18 cellular contexts compared by ENCODE assay signal in the genomic region with DNA sequence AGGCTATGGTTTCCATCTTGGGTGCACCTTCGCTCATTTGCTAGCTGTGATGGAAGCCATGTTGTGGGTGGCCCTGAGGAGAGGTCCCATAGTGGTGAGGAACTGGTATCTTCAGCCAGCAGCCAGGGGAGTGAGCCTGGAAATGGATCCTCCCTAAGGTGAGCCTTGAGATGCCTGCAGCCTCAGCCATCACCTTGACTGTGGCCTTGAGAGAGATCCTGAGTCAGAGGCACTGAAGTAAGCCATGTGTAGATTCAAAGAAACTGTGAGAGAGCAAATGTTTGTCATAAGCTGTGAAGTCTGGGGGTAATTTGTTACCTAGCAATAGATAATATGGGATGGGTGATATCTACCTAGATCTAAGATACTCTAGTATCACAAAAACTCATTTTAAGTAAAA.
DNase-seq lines count a peak whose midpoint lies in the region; ATAC-seq lines count a peak whose summit lies in the region.
"Had no signal": no experiment of that assay in that cellular context is flagged by ENCODE, and none has a peak within 500 bp of the region (broad histone marks: within the 10 kb centered on the region; RNA-seq: fewer than 3 reads in every experiment).

No MANE protein-coding gene starts in this region.

- H3K36me3 Mint-ChIP-seq in activated naive CD8-positive, alpha-beta T cell = no peaks in the 10 kb centered on the region
- peaks cover 9% of the 10 kb centered on the region for H3K36me3 Mint-ChIP-seq in activated naive CD8-positive, alpha-beta T cell treated with anti-CD3 and anti-CD28 coated beads for 36 hours
- peaks cover 4% of the 10 kb centered on the region for H3K36me3 Mint-ChIP-seq in activated CD4-positive, alpha-beta memory T cell treated with anti-CD3 and anti-CD28 coated beads for 36 hours

- POLR2A ChIA-PET in activated CD4-positive, alpha-beta memory T cell treated with anti-CD3 and anti-CD28 coated beads for 36 hours (lab: Charles Lee) = no interaction called here

- ATAC-seq in stimulated activated naive CD8-positive, alpha-beta T cell treated with anti-CD3 and anti-CD28 coated beads, Interleukin-15, amount 100 ng/mL, for 72 hours = peak; percentile 15
- ATAC-seq in HG03565 (IDR thresholded peaks at IDR 0.05; ENCODE audit: unreplicated experiment) (no peak), HG02870 (IDR thresholded peaks at IDR 0.05; ENCODE audit: unreplicated experiment) (no peak), HG03108 (IDR thresholded peaks at IDR 0.05; ENCODE audit: unreplicated experiment) (no peak)

- H3K9me3 Mint-ChIP-seq in activated naive CD8-positive, alpha-beta T cell (ENCODE audit: low read depth) = no peaks in the 10 kb centered on the region
- peaks cover 6% of the 10 kb centered on the region for H3K9me3 Mint-ChIP-seq in activated naive CD8-positive, alpha-beta T cell treated with anti-CD3 and anti-CD28 coated beads for 36 hours
- no peaks in the 10 kb centered on the region for H3K9me3 Mint-ChIP-seq in activated CD4-positive, alpha-beta memory T cell treated with anti-CD3 and anti-CD28 coated beads for 36 hours
- peaks cover 9 to 17% of the 10 kb centered on the region in 2 donors for H3K9me3 Mint-ChIP-seq in stimulated activated naive CD8-positive, alpha-beta T cell treated with anti-CD3 and anti-CD28 coated beads, Interleukin-15, amount 100 ng/mL, for 72 hours

- no peak for DNase-seq in activated naive CD8-positive, alpha-beta T cell treated with anti-CD3 and anti-CD28 coated beads for 36 hours
- DNase-seq in activated CD4-positive, alpha-beta memory T cell treated with anti-CD3 and anti-CD28 coated beads for 36 hours = peak; percentile 41
- peak; percentile 8 for DNase-seq in iris pigment epithelial cell (ENCODE audit: low read depth)
- DNase-seq in stimulated activated naive CD8-positive, alpha-beta T cell treated with anti-CD3 and anti-CD28 coated beads, Interleukin-15, amount 100 ng/mL, for 72 hours = no peak
- DNase-seq: ACHN; C1 segment of cervical spinal cord; esophagus squamous epithelium; HCEC 1CT; MG63; NCI-H1436 treated with DMSO at 0.1 percent for 48 hours; NCI-H748 treated with DMSO at 0.1 percent for 48 hours; SHP77 treated with DMSO at 0.1 percent for 48 hours; stimulated activated CD4-positive, alpha-beta T cell treated with anti-CD3 and anti-CD28 coated beads, Interleukin-2, amount 100 ng/mL, for 24 hours; WERI-Rb-1 had no signal

- peak overlapping the region; percentile 7 for H3K27ac Mint-ChIP-seq in activated naive CD8-positive, alpha-beta T cell
- H3K27ac Mint-ChIP-seq in activated naive CD8-positive, alpha-beta T cell treated with anti-CD3 and anti-CD28 coated beads for 36 hours = no peak overlapping the region
- H3K27ac Mint-ChIP-seq in activated CD4-positive, alpha-beta memory T cell treated with anti-CD3 and anti-CD28 coated beads for 36 hours = no peak overlapping the region
- H3K27ac Mint-ChIP-seq in stimulated activated naive CD8-positive, alpha-beta T cell treated with anti-CD3 and anti-CD28 coated beads, Interleukin-15, amount 100 ng/mL, for 72 hours = peak overlapping the region in 1 of 2 donors; percentile 66

- CTCF ChIA-PET in activated CD4-positive, alpha-beta memory T cell treated with anti-CD3 and anti-CD28 coated beads for 36 hours (lab: Charles Lee) = interaction anchor here (0.6 kb wide), 1 partner anchor 124 kb away, joined by 3 read pairs; no protein-coding TSS in a partner anchor

- peaks cover 63% of the 10 kb centered on the region for H3K4me1 Mint-ChIP-seq in activated naive CD8-positive, alpha-beta T cell (ENCODE audit: low read depth)
- H3K4me1 Mint-ChIP-seq in activated naive CD8-positive, alpha-beta T cell treated with anti-CD3 and anti-CD28 coated beads for 36 hours = peaks cover 45% of the 10 kb centered on the region
- H3K4me1 Mint-ChIP-seq in activated CD4-positive, alpha-beta memory T cell treated with anti-CD3 and anti-CD28 coated beads for 36 hours (ENCODE audit: low read depth) = peaks cover 59% of the 10 kb centered on the region
- H3K4me1 Mint-ChIP-seq in stimulated activated naive CD8-positive, alpha-beta T cell treated with anti-CD3 and anti-CD28 coated beads, Interleukin-15, amount 100 ng/mL, for 72 hours = peaks cover 65% of the 10 kb centered on the region

- no peak overlapping the region for H3K4me3 Mint-ChIP-seq in activated naive CD8-positive, alpha-beta T cell
- no peak overlapping the region for H3K4me3 Mint-ChIP-seq in activated naive CD8-positive, alpha-beta T cell treated with anti-CD3 and anti-CD28 coated beads for 36 hours
- no peak overlapping the region for H3K4me3 Mint-ChIP-seq in activated CD4-positive, alpha-beta memory T cell treated with anti-CD3 and anti-CD28 coated beads for 36 hours
- no peak overlapping the region for H3K4me3 Mint-ChIP-seq in stimulated activated naive CD8-positive, alpha-beta T cell treated with anti-CD3 and anti-CD28 coated beads, Interleukin-15, amount 100 ng/mL, for 72 hours

- H3K27me3 Mint-ChIP-seq in activated naive CD8-positive, alpha-beta T cell = no peaks in the 10 kb centered on the region
- H3K27me3 Mint-ChIP-seq in activated naive CD8-positive, alpha-beta T cell treated with anti-CD3 and anti-CD28 coated beads for 36 hours = no peaks in the 10 kb centered on the region
- H3K27me3 Mint-ChIP-seq in activated CD4-positive, alpha-beta memory T cell treated with anti-CD3 and anti-CD28 coated beads for 36 hours = no peaks in the 10 kb centered on the region
- H3K27me3 Mint-ChIP-seq in stimulated activated naive CD8-positive, alpha-beta T cell treated with anti-CD3 and anti-CD28 coated beads, Interleukin-15, amount 100 ng/mL, for 72 hours = no peaks in the 10 kb centered on the region

- intact Hi-C loops in activated CD4-positive, alpha-beta memory T cell treated with anti-CD3 and anti-CD28 coated beads for 36 hours (cut with micrococcal nuclease) = no loop called here

Comparison
In these comparisons a context has a peak if more than half of its experiments do, and no peak if none do; other contexts are left out.
1. DNase-seq: peak in activated CD4-positive, alpha-beta memory T cell treated with anti-CD3 and anti-CD28 coated beads for 36 hours (single experiment) and iris pigment epithelial cell (single experiment); none in activated naive CD8-positive, alpha-beta T cell treated with anti-CD3 and anti-CD28 coated beads for 36 hours (single experiment) and stimulated activated naive CD8-positive, alpha-beta T cell treated with anti-CD3 and anti-CD28 coated beads, Interleukin-15, amount 100 ng/mL, for 72 hours (0 of 2).